In the genomic region with DNA sequence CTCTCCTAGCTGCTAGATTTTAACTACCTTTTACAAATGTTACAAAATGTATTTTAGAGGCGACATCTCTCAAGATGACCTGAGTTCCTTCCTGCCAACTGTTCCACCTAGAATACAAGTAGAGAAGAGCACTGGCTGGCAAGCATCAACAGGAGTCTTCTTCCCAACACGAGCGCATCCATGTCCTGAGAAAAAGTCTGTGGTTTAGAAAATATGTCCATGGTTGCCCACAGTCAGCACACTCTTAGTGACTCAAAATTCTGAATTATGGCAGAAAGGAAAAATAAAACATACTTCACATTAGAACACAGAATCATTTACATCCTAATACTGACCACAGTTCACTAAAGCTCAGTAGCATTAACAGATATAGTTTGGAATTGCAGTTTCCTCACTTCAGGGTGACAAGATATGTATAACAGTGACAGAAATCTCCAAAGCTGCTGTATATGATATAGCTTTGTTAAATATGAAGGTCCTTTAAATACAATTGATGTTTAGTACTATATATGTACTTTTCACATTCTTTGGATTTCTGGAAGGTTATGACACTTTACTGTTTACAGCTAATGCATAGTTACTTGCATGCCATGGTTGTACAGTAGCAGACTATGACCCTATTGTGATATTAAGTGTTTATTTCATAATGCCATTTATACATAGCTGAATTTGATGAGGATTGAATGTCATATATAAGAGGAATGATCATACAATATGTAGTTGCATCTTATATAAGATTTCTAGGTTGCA, we compare ENCODE assay signal across 25 cellular contexts.
DNase-seq lines count a peak whose midpoint lies in the region; ATAC-seq, FAIRE-seq and TF ChIP-seq lines count a peak whose summit lies in the region.
"Had no signal": no experiment of that assay in that cellular context is flagged by ENCODE, and none has a peak within 500 bp of the region (broad histone marks: within the 10 kb centered on the region; RNA-seq: fewer than 3 reads in every experiment).

No MANE protein-coding gene starts in this region.

- FAIRE-seq in RCC 7860 (lab: Jason Lieb, UNC) (no peak), keratinocyte (lab: Jason Lieb, UNC) (peak; percentile 76)
- FAIRE-seq: GM12878, islet of Langerhans had no signal

- peak overlapping the region; percentile 36 for H3K4me2 ChIP-seq in keratinocyte (ENCODE audit: control insufficient read depth, extremely low read depth, insufficient read depth, low read depth, low read length)

- no peaks in the 10 kb centered on the region for H3K9me1 ChIP-seq in keratinocyte (ENCODE audit: control insufficient read depth, extremely low read depth, insufficient read depth, low read length)

- H4K20me1 ChIP-seq in keratinocyte (ENCODE audit: control insufficient read depth, extremely low read depth, insufficient read depth, low read length) = no peaks in the 10 kb centered on the region

- H3K27ac ChIP-seq in keratinocyte (ENCODE audit: control insufficient read depth, insufficient read depth, low read length) = no peak overlapping the region
- H3K27ac ChIP-seq in heart left ventricle = no peak overlapping the region
- H3K27ac ChIP-seq: neutrophil, psoas muscle, transverse colon had no signal

- H3K36me3 ChIP-seq in keratinocyte (ENCODE audit: control insufficient read depth in 2 of 2, extremely low read depth in 1 of 2, insufficient read depth in 2 of 2, low read length in 2 of 2) (no peaks in the 10 kb centered on the region), heart left ventricle (no peaks in the 10 kb centered on the region)
- H3K36me3 ChIP-seq: neutrophil, transverse colon had no signal

- DNase-seq in ELR (ENCODE audit: low read depth) (peak; percentile 57), RCC 7860 (ENCODE audit: low spot score) (peak; percentile 57), keratinocyte (ENCODE audit: low read depth, low spot score) (no peak), heart left ventricle (no peak), occipital lobe (lab: John Stamatoyannopoulos, UW) (no peak), NCI-H446 treated with DMSO at 0.1 percent for 48 hours (lab: John Stamatoyannopoulos, UW) (no peak)
- DNase-seq: activated CD4-positive, alpha-beta T cell treated with anti-CD3 and anti-CD28 coated beads for 48 hours; activated gamma-delta T cell; activated naive CD8-positive, alpha-beta T cell treated with anti-CD3 and anti-CD28 coated beads for 36 hours; CD4-positive, alpha-beta T cell; central memory CD4-positive, alpha-beta T cell; effector memory CD8-positive, alpha-beta T cell; left ventricle myocardium superior; naive B cell; NCI-H1092; NCI-H1694 treated with DMSO at 0.1 percent for 48 hours; psoas muscle; stimulated activated CD4-positive, alpha-beta T cell treated with anti-CD3 and anti-CD28 coated beads, Interleukin-15, amount 100 ng/mL, for 24 hours; transverse colon had no signal

- no peak overlapping the region for H3K9ac ChIP-seq in keratinocyte (ENCODE audit: control insufficient read depth, extremely low read depth, insufficient read depth, low read length)

- no peaks in the 10 kb centered on the region for H3K79me2 ChIP-seq in keratinocyte (ENCODE audit: control insufficient read depth, insufficient read depth, low read length)

- H3K4me1 ChIP-seq in keratinocyte (ENCODE audit: control insufficient read depth, extremely low read depth, insufficient read depth, low read length) (peaks cover 23% of the 10 kb centered on the region), heart left ventricle (peaks cover 0 to 4% (median 0%) of the 10 kb centered on the region in 12 donors)
- H3K4me1 ChIP-seq: psoas muscle, transverse colon had no signal

- H3K4me3 ChIP-seq in keratinocyte (ENCODE audit: control insufficient read depth in 2 of 3, extremely low read depth in 1 of 3, insufficient read depth in 2 of 3, low read depth in 1 of 3, low read length in 3 of 3) (no peak overlapping the region), heart left ventricle (no peak overlapping the region)
- H3K4me3 ChIP-seq: GM12878, psoas muscle, transverse colon had no signal

- dilution Hi-C loops in keratinocyte (cut with MboI; ENCODE audit: extremely low pct_ligation_motif_present, low sequenced_read_pairs) = no loop called here

- peak overlapping the region; percentile 17 for H2AFZ ChIP-seq in keratinocyte (ENCODE audit: control insufficient read depth, low read length)

- no peak for TF ChIP-seq POLR2A in heart left ventricle (IDR thresholded peaks at IDR 0.05)

- intact Hi-C loops in heart left ventricle (cut with DNase I) = loop anchor here in 5 of 10 donors (5.0 to 10.0 kb wide), 3 partner anchors 329 to 341 kb away; a partner anchor contains a TSS

- 81 to 90% (median 86%) methylated on average over 3 of the region's 3 CpGs for WGBS in heart left ventricle, 4 donors

- TF ChIP-seq CTCF in keratinocyte (optimal IDR thresholded peaks at IDR 0.05 in 1 of 3, IDR thresholded peaks at IDR 0.05 in 1 of 3, conservative IDR thresholded peaks at IDR 0.05 in 1 of 3; ENCODE audit: extremely low read depth in 1 of 3, insufficient read depth in 2 of 3, low read length in 3 of 3) (no peak), heart left ventricle (IDR thresholded peaks at IDR 0.05) (no peak)

- H3K27me3 ChIP-seq in keratinocyte (ENCODE audit: control insufficient read depth, extremely low read depth, insufficient read depth, low read length) (no peaks in the 10 kb centered on the region), heart left ventricle (no peaks in the 10 kb centered on the region)
- H3K27me3 ChIP-seq: neutrophil, transverse colon had no signal

- ATAC-seq in heart left ventricle (no peak), HG02759 (IDR thresholded peaks at IDR 0.05; ENCODE audit: unreplicated experiment) (no peak)
- ATAC-seq: effector memory CD8-positive, alpha-beta T cell; GM12878; left ventricle myocardium superior; psoas muscle; sciatic nerve; stimulated activated effector memory CD8-positive, alpha-beta T cell treated with anti-CD3 and anti-CD28 coated beads, Interleukin-12 subunit alpha, Interleukin-12 subunit beta, amount 100 ng/mL, for 72 hours had no signal

- no peaks in the 10 kb centered on the region for H3K9me3 ChIP-seq in keratinocyte (ENCODE audit: control insufficient read depth, low read depth, low read length)
- H3K9me3 ChIP-seq in heart left ventricle = no peaks in the 10 kb centered on the region
- H3K9me3 ChIP-seq: neutrophil, psoas muscle, transverse colon had no signal

Comparison
In these comparisons a context has a peak if more than half of its experiments do, and no peak if none do; other contexts are left out.
1. DNase-seq: peak in ELR (single experiment) and RCC 7860 (single experiment); none in keratinocyte (single experiment), heart left ventricle (0 of 5), occipital lobe (single experiment) and NCI-H446 treated with DMSO at 0.1 percent for 48 hours (single experiment).